In genomic region chr12:120117961-120118709, GRCh38 we compare ENCODE assay signal across 8 cellular contexts. TPM values are rescaled to one million over a fixed set of nuclear protein-coding genes. Genes with fewer than 3 reads are reported as not detected.
DNase-seq lines count a peak whose midpoint lies in the region; FAIRE-seq and TF ChIP-seq lines count a peak whose summit lies in the region.

No MANE protein-coding gene starts in this region.

- H3K4ac ChIP-seq in H1 (replicated peaks; ENCODE audit: insufficient read length, low read depth, low read length): no peak overlapping the region

- H2BK15ac ChIP-seq in H1 (ENCODE audit: low read length): no peak overlapping the region

- WGBS in H1 (ENCODE audit: extremely low coverage in 1 of 2, insufficient coverage in 1 of 2, insufficient read length in 1 of 2, insufficient replicate concordance in 2 of 2, low coverage in 1 of 2, low lambda C conversion rate in 2 of 2, missing lambda C conversion rate in 1 of 2), 2 experiments: 45% methylated on average over 16 of the region's 16 CpGs; no CpG with 5 or more reads in 1 of the 2 experiments

- H3K9me3 Mint-ChIP-seq in nephron progenitor cell: no peaks in the 10 kb centered on the region

- H3K4me2 ChIP-seq in H1 (ENCODE audit: insufficient read depth in 1 of 2, low read depth in 2 of 2, low read length in 2 of 2): peak overlapping the region; percentile 60 to 90

- no peaks in the 10 kb centered on the region for H3K27me3 ChIP-seq in NT2/D1 (ENCODE audit: insufficient read depth, insufficient read length)
- no peaks in the 10 kb centered on the region for H3K27me3 ChIP-seq in H1 (replicated peaks in 1 of 4; ENCODE audit: control insufficient read depth in 3 of 4, extremely low read depth in 1 of 4, insufficient read depth in 3 of 4, low read length in 3 of 4)

- H2BK120ac ChIP-seq in H1 (replicated peaks; ENCODE audit: low read depth, low read length): no peak overlapping the region

- peaks cover 34% of the 10 kb centered on the region for H3K36me3 ChIP-seq in NT2/D1 (ENCODE audit: insufficient read depth, insufficient read length, low read length)
- H3K36me3 ChIP-seq in H1 (ENCODE audit: control insufficient read depth in 2 of 4, insufficient read depth in 4 of 4, low read length in 3 of 4): peaks cover 0 to 4% (median 2%) of the 10 kb centered on the region in 4 experiments; a peak in 2 of 8 replicates

- no peak overlapping the region for H4K91ac ChIP-seq in H1 (replicated peaks; ENCODE audit: insufficient read length, low read length)

- POLR2A ChIA-PET in H1 (lab: Charles Lee; ENCODE audit: partially characterized antibody): interaction anchor here (0.9 to 16.6 kb wide), 16 partner anchors 8 to 174 kb away, joined by 3 to 266 read pairs (median 8); partner anchors contain the start of genes BICDL1, GCN1, RNU4-1 and RNU4-2

- FAIRE-seq in H1 (lab: Jason Lieb, UNC) (no peak), GM19239 (lab: Jason Lieb, UNC) (no peak)

- H3K79me1 ChIP-seq in H1 (ENCODE audit: low read depth, low read length): peaks cover 21% of the 10 kb centered on the region

- peaks cover 3 to 4% of the 10 kb centered on the region in 2 experiments for H4K20me1 ChIP-seq in H1 (replicated peaks in 1 of 2; ENCODE audit: control insufficient read depth in 1 of 2, insufficient read depth in 2 of 2, low read length in 2 of 2)

- peaks cover 9% of the 10 kb centered on the region for H3K23me2 ChIP-seq in H1 (ENCODE audit: low read depth, low read length)

- peaks cover 52% of the 10 kb centered on the region for H3K4me1 Mint-ChIP-seq in nephron progenitor cell

- H2BK20ac ChIP-seq in H1 (ENCODE audit: low read length): no peak overlapping the region

- H3K36me3 Mint-ChIP-seq in nephron progenitor cell (ENCODE audit: low read depth): peaks cover 20% of the 10 kb centered on the region

- TF ChIP-seq EP300 in H1 (IDR thresholded peaks at IDR 0.05; ENCODE audit: borderline replicate concordance in 1 of 2, low read depth in 2 of 2, low read length in 2 of 2): no peak

- H2BK5ac ChIP-seq in H1 (ENCODE audit: low read depth, low read length): no peak overlapping the region

- no peak overlapping the region for H4K8ac ChIP-seq in H1 (ENCODE audit: extremely low read depth, insufficient read depth, low read length)

- CTCF ChIA-PET in H1 (lab: Charles Lee; ENCODE audit: partially characterized antibody): interaction anchor here (2.6 to 3.6 kb wide), 2 partner anchors 16 to 31 kb away, joined by 12 read pairs; no protein-coding TSS in a partner anchor

- H3K27ac Mint-ChIP-seq in nephron progenitor cell: peak overlapping the region; percentile 75

- H3K4me3 Mint-ChIP-seq in nephron progenitor cell: peak overlapping the region; percentile 92

- peak overlapping the region; percentile 99 for H3K9ac ChIP-seq in NT2/D1 (ENCODE audit: insufficient read length, low read depth)
- H3K9ac ChIP-seq in H1 (replicated peaks in 1 of 4; ENCODE audit: extremely low read depth in 1 of 4, low read depth in 3 of 4, low read length in 3 of 4): peak overlapping the region in 1 of 4 experiments; percentile 51; a peak in 3 of 7 replicates

- H3K27me3 Mint-ChIP-seq in nephron progenitor cell (ENCODE audit: low read depth, poor library complexity): peaks cover 2% of the 10 kb centered on the region

- H3K18ac ChIP-seq in H1 (ENCODE audit: extremely low read depth, low read length): no peak overlapping the region

- TF ChIP-seq RAD21 in H1 (IDR thresholded peaks at IDR 0.05 in 1 of 2, conservative IDR thresholded peaks at IDR 0.05 in 1 of 2; ENCODE audit: low read depth in 2 of 2, low read length in 2 of 2): no peak

- no peak for TF ChIP-seq POLR2A in H1 (IDR thresholded peaks at IDR 0.05; ENCODE audit: control extremely low read depth in 1 of 2, low read depth in 2 of 2, low read length in 2 of 2)

- H3K27ac ChIP-seq in H1 (ENCODE audit: low read depth, low read length): no peak overlapping the region

- H3K56ac ChIP-seq in H1 (replicated peaks; ENCODE audit: insufficient read length, low read depth, low read length): no peak overlapping the region

- H4K5ac ChIP-seq in H1 (ENCODE audit: insufficient read length, low read depth, low read length): no peak overlapping the region

- H3K4me1 ChIP-seq in NT2/D1 (ENCODE audit: insufficient read depth, insufficient read length): peaks cover 11% of the 10 kb centered on the region
- H3K4me1 ChIP-seq in H1 (replicated peaks in 1 of 4; ENCODE audit: control insufficient read depth in 3 of 4, insufficient read depth in 4 of 4, low read length in 3 of 4): peaks cover 5 to 14% (median 9%) of the 10 kb centered on the region in 4 experiments; a peak in 6 of 7 replicates

- no peak overlapping the region for H3K23ac ChIP-seq in H1 (ENCODE audit: insufficient read length)

- H3K14ac ChIP-seq in H1 (ENCODE audit: insufficient read length): no peak overlapping the region

- peaks cover 0 to 37% of the 10 kb centered on the region in 2 experiments; a peak in 3 of 4 replicates for H3K79me2 ChIP-seq in H1 (ENCODE audit: control insufficient read depth in 1 of 2, insufficient read depth in 2 of 2, low read length in 2 of 2)

- H3K9me3 ChIP-seq in NT2/D1 (ENCODE audit: insufficient read depth, low read length) (no peaks in the 10 kb centered on the region), H1 (ENCODE audit: insufficient read depth in 2 of 2, low read depth in 1 of 2, low read length in 1 of 2) (no peaks in the 10 kb centered on the region)

- H2BK12ac ChIP-seq in H1 (ENCODE audit: low read depth, low read length): no peak overlapping the region

- no peak overlapping the region for H2AFZ ChIP-seq in H1 (ENCODE audit: low read length)

- DNase-seq in ELR (ENCODE audit: low read depth) (peak; percentile 75), NT2/D1 (ENCODE audit: low read depth, low spot score) (peak; percentile 49), H1 (ENCODE audit: low read depth in 1 of 2, low spot score in 2 of 2) (no peak), nephron progenitor cell (no peak), amniotic stem cell (lab: John Stamatoyannopoulos, UW) (no peak), GM19239 (ENCODE audit: insufficient read length, low spot score) (no peak), superior temporal gyrus (ENCODE audit: extremely low spot score) (no peak)
- no peak for DNase-seq in effector CD4-positive, alpha-beta T cell

- TF ChIP-seq CTCF in H1 (IDR thresholded peaks at IDR 0.05; ENCODE audit: control extremely low read depth in 1 of 3, insufficient read depth in 1 of 3, low read depth in 1 of 3, low read length in 3 of 3) (peak in 1 of 3 experiments; percentile 2; a peak in 1 of 4 replicates), nephron progenitor cell (IDR thresholded peaks at IDR 0.05) (no peak)

- H2AK5ac ChIP-seq in H1 (ENCODE audit: low read depth, low read length): no peak overlapping the region

- H3K4me3 ChIP-seq in NT2/D1 (ENCODE audit: insufficient read length, low read depth) (peak overlapping the region; percentile 94), H1 (ENCODE audit: extremely low read depth in 1 of 4, insufficient read depth in 2 of 4, low read depth in 3 of 4, low read length in 4 of 4) (peak overlapping the region; percentile 63 to 93 (median 89))

TF ChIP-seq in H1, 55 proteins besides CTCF, POLR2A, EP300 and RAD21 (continues in another document):
- peak; percentile 49 for TF ChIP-seq MAX (IDR thresholded peaks at IDR 0.05)
- TF ChIP-seq KDM5A (IDR thresholded peaks at IDR 0.05; ENCODE audit: low read length): no peak
- no peak for TF ChIP-seq POU5F1 (IDR thresholded peaks at IDR 0.05; ENCODE audit: low read depth, low read length)
- no peak for TF ChIP-seq CEBPB (IDR thresholded peaks at IDR 0.05; ENCODE audit: low read depth, low read length)
- TF ChIP-seq YY1 (IDR thresholded peaks at IDR 0.05; ENCODE audit: low read depth, low read length): no peak
- TF ChIP-seq SRF (IDR thresholded peaks at IDR 0.05; ENCODE audit: low read depth, low read length): no peak
- TF ChIP-seq NRF1 (IDR thresholded peaks at IDR 0.05; ENCODE audit: low read depth, low read length): no peak
- TF ChIP-seq EZH2 (IDR thresholded peaks at IDR 0.05; ENCODE audit: low read depth, low read length, severe bottlenecking): no peak
- no peak for TF ChIP-seq SP1 (IDR thresholded peaks at IDR 0.05; ENCODE audit: low read depth, low read length)
- no peak for TF ChIP-seq ZNF274 (IDR thresholded peaks at IDR 0.05; ENCODE audit: borderline replicate concordance, extremely low read depth, low read length)
- TF ChIP-seq GABPA (IDR thresholded peaks at IDR 0.05; ENCODE audit: borderline replicate concordance, insufficient read depth, low read length): no peak
- TF ChIP-seq POLR2AphosphoS5 (IDR thresholded peaks at IDR 0.05; ENCODE audit: low read depth, low read length): peak; percentile 51; the same call in 1 of the 2 replicates
- no peak for TF ChIP-seq CBX8 (IDR thresholded peaks at IDR 0.05; ENCODE audit: borderline replicate concordance, low read depth, low read length)
- no peak for TF ChIP-seq JUN (IDR thresholded peaks at IDR 0.05; ENCODE audit: low read depth, low read length)
- TF ChIP-seq TBP (IDR thresholded peaks at IDR 0.05; ENCODE audit: low read depth, low read length): 0 out of 2 replicates have a peak, but pooled peaks have one; percentile 26
- no peak for TF ChIP-seq BCL11A (IDR thresholded peaks at IDR 0.05; ENCODE audit: low read depth in 2 of 2, low read length in 2 of 2)
- TF ChIP-seq SIX5 (IDR thresholded peaks at IDR 0.05; ENCODE audit: low read depth, low read length): no peak
- TF ChIP-seq, protein P1, sequence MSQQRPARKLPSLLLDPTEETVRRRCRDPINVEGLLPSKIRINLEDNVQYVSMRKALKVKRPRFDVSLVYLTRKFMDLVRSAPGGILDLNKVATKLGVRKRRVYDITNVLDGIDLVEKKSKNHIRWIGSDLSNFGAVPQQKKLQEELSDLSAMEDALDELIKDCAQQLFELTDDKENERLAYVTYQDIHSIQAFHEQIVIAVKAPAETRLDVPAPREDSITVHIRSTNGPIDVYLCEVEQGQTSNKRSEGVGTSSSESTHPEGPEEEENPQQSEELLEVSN (IDR thresholded peaks at IDR 0.05): 0 out of 2 replicates have a peak, but pooled peaks have one; percentile 15
- TF ChIP-seq BRCA1 (IDR thresholded peaks at IDR 0.05; ENCODE audit: low read depth, low read length): no peak

RNA-seq across cellular contexts. Expression of gene RAB35, which starts 1.6 kb away (rescaled TPM):
- 39.0 and 45.7 TPM in 2 replicates for total RNA-seq in H1 (2021; fragmentation: NEBNext Ultra II Directional; extraction: Animal tissue kit (Norgen Biotek cat#: 25700))
- polyA plus RNA-seq in H1 (2011; rRNA removed): 33.4 and 45.8 TPM in 2 replicates
- polyA plus RNA-seq in H1 (2011; cell fraction: cytosol; rRNA removed): 29.0 TPM
- polyA plus RNA-seq in H1 (2011; cell fraction: nucleus; rRNA removed): 37.5 TPM
- polyA plus RNA-seq in H1 (2012, experiment 1 of 2): 35.9 to 43.8 TPM (median 40.9 TPM) in 4 replicates
- 38.3 TPM for polyA plus RNA-seq in H1 (2012, experiment 2 of 2)
- 27.7 TPM for polyA plus RNA-seq in H1 (2013, experiment 1 of 2)
- polyA plus RNA-seq in H1 (2013, experiment 2 of 2): 29.3 TPM
- polyA minus RNA-seq in H1 (2011; rRNA and poly(A)+ RNA removed): 34.0 and 46.0 TPM in 2 replicates
- polyA minus RNA-seq in H1 (2011; cell fraction: cytosol; rRNA and poly(A)+ RNA removed): 16.2 TPM
- polyA minus RNA-seq in H1 (2011; cell fraction: nucleus; rRNA and poly(A)+ RNA removed): 12.0 TPM

Comparison
In these comparisons a context has a peak if more than half of its experiments do, and no peak if none do; other contexts are left out.
1. DNase-seq: peak in ELR (single experiment) and NT2/D1 (single experiment); none in H1 (0 of 2), nephron progenitor cell (single experiment), amniotic stem cell (single experiment), GM19239 (single experiment), effector CD4-positive, alpha-beta T cell (single experiment) and superior temporal gyrus (single experiment).